Comparison of ENCODE assay signal across 8 cellular contexts in the genomic region with DNA sequence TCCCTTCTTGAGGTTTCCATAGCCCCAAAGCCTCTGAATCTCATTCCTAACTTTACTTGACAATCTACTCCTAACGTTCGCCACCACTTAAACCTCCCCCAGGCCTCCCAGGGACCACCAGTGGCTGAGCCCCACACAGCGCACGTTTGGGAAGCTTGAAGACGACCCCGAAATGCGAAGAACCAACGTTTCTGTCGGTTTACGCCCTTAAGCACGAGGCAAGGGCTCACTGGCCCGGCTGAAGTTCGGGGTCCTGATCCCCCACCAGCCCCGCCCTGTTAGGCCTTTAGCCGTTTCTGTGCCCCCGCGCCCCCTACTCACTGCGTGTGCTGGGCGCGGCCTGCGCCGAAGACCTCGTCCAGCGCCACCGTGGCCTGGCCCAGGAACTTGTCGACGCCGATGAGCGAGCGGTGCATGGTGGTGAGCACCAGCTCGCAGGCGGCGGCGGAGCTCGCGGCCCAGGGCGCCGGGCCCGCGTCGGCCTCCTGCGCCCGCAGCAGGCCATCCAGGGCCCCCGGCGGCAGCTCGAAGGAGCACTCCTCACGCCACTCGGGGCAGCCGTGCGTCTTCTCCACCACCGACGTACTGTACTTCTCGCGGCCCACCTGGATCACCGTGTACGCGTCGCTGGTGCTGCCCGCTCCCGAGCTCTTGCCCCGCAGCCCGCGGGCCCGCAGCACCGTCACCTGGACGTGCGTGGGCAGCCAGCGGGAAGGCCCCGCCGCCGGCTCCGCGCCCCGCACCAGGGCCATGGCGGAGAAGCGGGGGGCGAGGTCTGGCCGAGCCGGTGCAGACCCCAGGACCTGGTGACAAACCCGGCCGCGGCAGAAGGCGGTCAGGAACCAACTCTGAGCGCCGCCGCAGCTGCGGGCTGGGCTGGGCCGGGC. TPM values are rescaled to one million over a fixed set of nuclear protein-coding genes. Genes with fewer than 3 reads are reported as not detected.
A peak's percentile ranks its signal among the peaks of the same experiment; 100 is the strongest.
DNase-seq lines count a peak whose midpoint lies in the region; ATAC-seq, FAIRE-seq and TF ChIP-seq lines count a peak whose summit lies in the region.

No MANE protein-coding gene starts in this region.

- peaks cover 9% of the 10 kb centered on the region for H3K4me1 ChIP-seq in RWPE2 (ENCODE audit: insufficient read depth, poor library complexity, severe bottlenecking)

- TF ChIP-seq CTCF in RWPE2 (IDR thresholded peaks at IDR 0.05; ENCODE audit: poor library complexity, severe bottlenecking) (no peak), bronchial epithelial cell (IDR thresholded peaks at IDR 0.05; ENCODE audit: insufficient read depth, low read length, severe bottlenecking) (no peak)

- H3K27ac ChIP-seq in RWPE2 (ENCODE audit: poor library complexity, severe bottlenecking) (peak overlapping the region; percentile 82), layer of hippocampus (ENCODE audit: low read depth, low read length) (peak overlapping the region; percentile 52)

- H3K9me3 ChIP-seq in RWPE2 (ENCODE audit: severe bottlenecking) = no peaks in the 10 kb centered on the region

- H3K36me3 ChIP-seq in RWPE2 (ENCODE audit: low read depth) (no peaks in the 10 kb centered on the region), bronchial epithelial cell (ENCODE audit: control insufficient read depth, insufficient read depth, low read length) (no peaks in the 10 kb centered on the region)

- DNase-seq in NCI-H82 (lab: John Stamatoyannopoulos, UW) (peak; percentile 49), NCI-H82 treated with DMSO at 0.1 percent for 48 hours (lab: John Stamatoyannopoulos, UW; ENCODE audit: unreplicated experiment) (no peak), RWPE2 (ENCODE audit: low spot score) (no peak), bronchial epithelial cell (ENCODE audit: low read depth) (no peak), NCI-H2196 (lab: John Stamatoyannopoulos, UW; ENCODE audit: unreplicated experiment) (no peak)
- peak; percentile 5 for DNase-seq in stimulated activated CD8-positive, alpha-beta memory T cell treated with anti-CD3 and anti-CD28 coated beads, Interleukin-12 subunit alpha, Interleukin-12 subunit beta, amount 100 ng/mL, for 4 hours (ENCODE audit: low read depth)

- peak; percentile 14 for ATAC-seq in HG02884 (IDR thresholded peaks at IDR 0.05; ENCODE audit: unreplicated experiment)
- ATAC-seq in RWPE2 (ENCODE audit: low read depth) = peak; percentile 24; the same call in 2 of the 3 replicates

- no peaks in the 10 kb centered on the region for H3K27me3 ChIP-seq in RWPE2 (ENCODE audit: insufficient read depth, poor library complexity, severe bottlenecking)
- no peaks in the 10 kb centered on the region for H3K27me3 ChIP-seq in bronchial epithelial cell (ENCODE audit: control insufficient read depth, insufficient read depth, low read length)
- H3K27me3 ChIP-seq in layer of hippocampus (ENCODE audit: control insufficient read depth, insufficient read depth, low read length) = no peaks in the 10 kb centered on the region

- peak overlapping the region; percentile 86 for H3K4me3 ChIP-seq in RWPE2 (ENCODE audit: severe bottlenecking)
- peak overlapping the region; percentile 68 for H3K4me3 ChIP-seq in bronchial epithelial cell (ENCODE audit: low read depth, low read length)

- no peak for FAIRE-seq in bronchial epithelial cell (lab: Jason Lieb, UNC)

RNA-seq across cellular contexts. Expression of a gene that starts 0.5 kb away (rescaled TPM):
- 19.5 and 21.9 TPM in 2 replicates for total RNA-seq in bronchial epithelial cell

RNA-seq across cellular contexts. Expression of a gene that starts 40.8 kb away (rescaled TPM):
- 5.3 and 8.2 TPM in 2 replicates for total RNA-seq in bronchial epithelial cell

Comparison
In these comparisons a context has a peak if more than half of its experiments do, and no peak if none do; other contexts are left out.
1. DNase-seq: peak in NCI-H82 (single experiment) and stimulated activated CD8-positive, alpha-beta memory T cell treated with anti-CD3 and anti-CD28 coated beads, Interleukin-12 subunit alpha, Interleukin-12 subunit beta, amount 100 ng/mL, for 4 hours (single experiment); none in NCI-H82 treated with DMSO at 0.1 percent for 48 hours (single experiment), RWPE2 (single experiment), bronchial epithelial cell (single experiment) and NCI-H2196 (single experiment).